In the genomic region with DNA sequence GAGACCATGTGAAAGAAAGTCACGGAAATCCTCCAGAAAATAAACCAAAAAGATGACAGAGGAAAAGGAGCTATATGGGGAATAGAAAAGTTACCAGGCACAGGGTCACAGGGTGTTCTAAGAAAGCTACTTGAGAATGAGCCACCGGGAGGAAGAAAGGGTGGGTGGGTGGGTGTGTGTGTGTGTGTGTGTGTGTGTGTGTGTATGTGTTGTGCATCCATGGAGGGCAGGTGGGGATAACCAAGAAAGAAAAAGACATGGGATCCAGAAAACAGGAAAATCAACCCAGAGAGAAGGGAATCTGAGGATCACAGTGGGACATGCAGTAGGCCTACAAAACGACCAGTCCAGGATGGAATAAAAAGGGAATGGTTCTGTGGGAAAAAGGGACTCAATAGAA, we compare ENCODE assay signal across 15 cellular contexts. TPM values are rescaled to one million over a fixed set of nuclear protein-coding genes. Genes with fewer than 3 reads are reported as not detected.
DNase-seq lines count a peak whose midpoint lies in the region; ATAC-seq and TF ChIP-seq lines count a peak whose summit lies in the region.
"Had no signal": no experiment of that assay in that cellular context is flagged by ENCODE, and none has a peak within 500 bp of the region (broad histone marks: within the 10 kb centered on the region; RNA-seq: fewer than 3 reads in every experiment).

No MANE protein-coding gene starts in this region.

- no peak for DNase-seq in activated naive CD4-positive, alpha-beta T cell treated with anti-CD3 and anti-CD28 coated beads for 36 hours
- DNase-seq in activated naive CD4-positive, alpha-beta T cell (lab: John Stamatoyannopoulos, UW), result no peak
- DNase-seq in T-helper 17 cell (no peak), NCI-H526 treated with DMSO at 0.1 percent for 48 hours (lab: John Stamatoyannopoulos, UW) (no peak), DMS53 treated with DMSO at 0.1 percent for 48 hours (lab: John Stamatoyannopoulos, UW; ENCODE audit: unreplicated experiment) (no peak), GM10248 (ENCODE audit: extremely low spot score) (no peak)
- DNase-seq in effector memory CD8-positive, alpha-beta T cell, result no peak
- no peak for DNase-seq in stimulated activated naive CD8-positive, alpha-beta T cell treated with anti-CD3 and anti-CD28 coated beads, Interleukin-15, amount 100 ng/mL, for 72 hours
- DNase-seq: brain microvascular endothelial cell; dorsolateral prefrontal cortex; kidney; NCI-H82; stimulated activated naive CD4-positive, alpha-beta T cell; uterus; WERI-Rb-1 had no signal

- peak overlapping the region; percentile 35 for H3K4me3 Mint-ChIP-seq in activated naive CD4-positive, alpha-beta T cell treated with anti-CD3 and anti-CD28 coated beads for 36 hours
- H3K4me3 Mint-ChIP-seq in T-helper 17 cell, result peak overlapping the region; percentile 74
- H3K4me3 Mint-ChIP-seq in effector memory CD8-positive, alpha-beta T cell, result peak overlapping the region; percentile 97 to 99
- peak overlapping the region; percentile 8 to 60 for H3K4me3 Mint-ChIP-seq in stimulated activated naive CD8-positive, alpha-beta T cell treated with anti-CD3 and anti-CD28 coated beads, Interleukin-15, amount 100 ng/mL, for 72 hours

- CTCF ChIA-PET in activated naive CD4-positive, alpha-beta T cell treated with anti-CD3 and anti-CD28 coated beads for 36 hours (lab: Charles Lee), result interaction anchor here (0.6 to 1.0 kb wide), 2 partner anchors 28 to 251 kb away, joined by 4 read pairs; no protein-coding TSS in a partner anchor
- CTCF ChIA-PET in GM10248 (lab: Yijun Ruan, JAX), result interaction anchor here (1.0 to 1.2 kb wide), 3 partner anchors 19 to 42 kb away, joined by 3 read pairs; no protein-coding TSS in a partner anchor

- ATAC-seq in T-helper 17 cell, result no peak
- no peak for ATAC-seq in effector memory CD8-positive, alpha-beta T cell (replicated peaks)
- ATAC-seq in stimulated activated naive CD8-positive, alpha-beta T cell treated with anti-CD3 and anti-CD28 coated beads, Interleukin-15, amount 100 ng/mL, for 72 hours, result no peak

- POLR2A ChIA-PET in GM10248 (lab: Yijun Ruan, JAX), result no interaction called here

- H3K36me3 Mint-ChIP-seq in activated naive CD4-positive, alpha-beta T cell treated with anti-CD3 and anti-CD28 coated beads for 36 hours (ENCODE audit: low read depth), result peaks cover 60% of the 10 kb centered on the region
- H3K36me3 Mint-ChIP-seq in T-helper 17 cell (ENCODE audit: low read depth), result peaks cover 11% of the 10 kb centered on the region
- H3K36me3 Mint-ChIP-seq in effector memory CD8-positive, alpha-beta T cell (ENCODE audit: insufficient read depth), result peaks cover 58% of the 10 kb centered on the region

- H3K9me3 Mint-ChIP-seq in activated naive CD4-positive, alpha-beta T cell treated with anti-CD3 and anti-CD28 coated beads for 36 hours, result no peaks in the 10 kb centered on the region
- no peaks in the 10 kb centered on the region for H3K9me3 Mint-ChIP-seq in effector memory CD8-positive, alpha-beta T cell
- H3K9me3 Mint-ChIP-seq in stimulated activated naive CD8-positive, alpha-beta T cell treated with anti-CD3 and anti-CD28 coated beads, Interleukin-15, amount 100 ng/mL, for 72 hours, result peaks cover 8 to 14% of the 10 kb centered on the region in 2 donors

- TF ChIP-seq CTCF in GM10248 (IDR thresholded peaks at IDR 0.05; ENCODE audit: control extremely low read depth, extremely low read depth, low read depth, missing control alignments), result no peak

- H3K27me3 Mint-ChIP-seq in activated naive CD4-positive, alpha-beta T cell treated with anti-CD3 and anti-CD28 coated beads for 36 hours (ENCODE audit: low read depth), result no peaks in the 10 kb centered on the region
- H3K27me3 Mint-ChIP-seq in T-helper 17 cell, result no peaks in the 10 kb centered on the region
- no peaks in the 10 kb centered on the region for H3K27me3 Mint-ChIP-seq in effector memory CD8-positive, alpha-beta T cell
- no peaks in the 10 kb centered on the region for H3K27me3 Mint-ChIP-seq in stimulated activated naive CD8-positive, alpha-beta T cell treated with anti-CD3 and anti-CD28 coated beads, Interleukin-15, amount 100 ng/mL, for 72 hours

- peak overlapping the region; percentile 44 for H3K27ac Mint-ChIP-seq in activated naive CD4-positive, alpha-beta T cell treated with anti-CD3 and anti-CD28 coated beads for 36 hours
- H3K27ac Mint-ChIP-seq in T-helper 17 cell, result peak overlapping the region; percentile 99
- peak overlapping the region in 1 of 2 donors; percentile 75 for H3K27ac Mint-ChIP-seq in effector memory CD8-positive, alpha-beta T cell
- peak overlapping the region; percentile 24 to 81 for H3K27ac Mint-ChIP-seq in stimulated activated naive CD8-positive, alpha-beta T cell treated with anti-CD3 and anti-CD28 coated beads, Interleukin-15, amount 100 ng/mL, for 72 hours

- H3K4me1 Mint-ChIP-seq in activated naive CD4-positive, alpha-beta T cell treated with anti-CD3 and anti-CD28 coated beads for 36 hours (ENCODE audit: low read depth), result peaks cover 53% of the 10 kb centered on the region
- peaks cover 53% of the 10 kb centered on the region for H3K4me1 Mint-ChIP-seq in T-helper 17 cell
- peaks cover 53 to 68% of the 10 kb centered on the region in 2 donors for H3K4me1 Mint-ChIP-seq in effector memory CD8-positive, alpha-beta T cell (ENCODE audit: low read depth in 2 of 2)
- H3K4me1 Mint-ChIP-seq in stimulated activated naive CD8-positive, alpha-beta T cell treated with anti-CD3 and anti-CD28 coated beads, Interleukin-15, amount 100 ng/mL, for 72 hours, result peaks cover 72% of the 10 kb centered on the region

- H3K9me3 ChIP-seq in T-helper 17 cell (ENCODE audit: control insufficient read depth, low read length, poor library complexity, severe bottlenecking), result no peaks in the 10 kb centered on the region
- H3K9me3 ChIP-seq: uterus had no signal

- intact Hi-C loops in activated naive CD4-positive, alpha-beta T cell treated with anti-CD3 and anti-CD28 coated beads for 36 hours (cut with micrococcal nuclease), result loop anchor here (5.0 kb wide), 4 partner anchors 38 to 247 kb away; partner anchors contain the start of gene TXN2

RNA-seq across cellular contexts. Expression of gene APOL2, which starts 3.7 kb away (rescaled TPM):
- 10 to 100 TPM; 53.8 to 55.0 TPM for total RNA-seq in activated naive CD4-positive, alpha-beta T cell treated with anti-CD3 and anti-CD28 coated beads for 36 hours
- total RNA-seq in T-helper 17 cell, result 10 to 100 TPM; 36.9 to 42.9 TPM

RNA-seq across cellular contexts. Expression of gene APOL1, which starts 17.3 kb away (rescaled TPM):
- total RNA-seq in activated naive CD4-positive, alpha-beta T cell treated with anti-CD3 and anti-CD28 coated beads for 36 hours, result 10 to 100 TPM; 17.4 to 22.0 TPM
- total RNA-seq in T-helper 17 cell, result 10 to 100 TPM; 12.5 to 15.0 TPM

RNA-seq across cellular contexts. Expression of gene APOL4, which starts 34.0 kb away (rescaled TPM):
- under 1 TPM; 0.07 to 0.20 TPM for total RNA-seq in activated naive CD4-positive, alpha-beta T cell treated with anti-CD3 and anti-CD28 coated beads for 36 hours
- under 1 TPM in 1 of 2 donors, not detected in 1; 0.22 TPM for total RNA-seq in T-helper 17 cell

Comparison
In these comparisons a context has a peak if more than half of its experiments do, and no peak if none do; other contexts are left out.
1. H3K4me3 Mint-ChIP-seq: peak in every context shown above with its lines; median percentile 98 in effector memory CD8-positive, alpha-beta T cell; 74 in T-helper 17 cell; 35 in activated naive CD4-positive, alpha-beta T cell treated with anti-CD3 and anti-CD28 coated beads for 36 hours; 34 in stimulated activated naive CD8-positive, alpha-beta T cell treated with anti-CD3 and anti-CD28 coated beads, Interleukin-15, amount 100 ng/mL, for 72 hours.